In the genomic region with DNA sequence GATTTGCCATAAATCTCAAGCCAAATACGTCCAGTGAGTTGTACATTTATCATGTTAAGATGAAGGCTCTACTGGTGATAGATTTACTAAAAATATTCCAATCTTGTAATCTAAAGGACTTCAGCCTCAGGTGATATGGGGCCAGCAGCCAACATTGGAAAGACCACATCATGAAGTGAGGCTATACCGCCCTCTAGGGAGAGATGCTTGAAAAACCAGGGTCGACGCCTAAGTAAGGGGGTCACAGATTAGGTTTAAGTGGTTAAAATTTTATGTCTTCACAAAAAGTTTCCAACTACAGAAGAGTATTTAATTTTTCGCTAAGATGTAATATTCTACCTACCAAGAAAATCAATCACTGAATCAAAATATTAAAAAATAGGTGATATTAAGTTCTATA, we compare ENCODE assay signal across 1 cellular context.
TF ChIP-seq lines count a peak whose summit lies in the region.

No MANE protein-coding gene starts in this region.

TF ChIP-seq in K562, 482 proteins besides CTCF, POLR2A, EP300 and RAD21 (continued from another document):
- TF ChIP-seq CGGBP1 (CRISPR knock-in tag; IDR thresholded peaks at IDR 0.05) (no peak), BRD4 (IDR thresholded peaks at IDR 0.05) (no peak), CEBPG (CRISPR knock-in tag; IDR thresholded peaks at IDR 0.05) (no peak), CEBPG (tag; conservative IDR thresholded peaks at IDR 0.05 in 1 of 2, IDR thresholded peaks at IDR 0.05 in 1 of 2) (no peak), ZSCAN29 (IDR thresholded peaks at IDR 0.05) (no peak), ZNF121 (CRISPR knock-in tag; conservative IDR thresholded peaks at IDR 0.05) (no peak), SAFB (IDR thresholded peaks at IDR 0.05; ENCODE audit: borderline replicate concordance, low read depth, low read length) (no peak), KDM4B (IDR thresholded peaks at IDR 0.05; ENCODE audit: borderline replicate concordance in 2 of 2, low read depth in 1 of 2) (no peak), GATAD2B (IDR thresholded peaks at IDR 0.05; ENCODE audit: borderline replicate concordance) (no peak), ZFP36 (IDR thresholded peaks at IDR 0.05; ENCODE audit: low read depth, low read length, partially characterized antibody) (no peak), STAG1 (CRISPR knock-in tag; IDR thresholded peaks at IDR 0.05; ENCODE audit: borderline replicate concordance) (no peak), BCOR (IDR thresholded peaks at IDR 0.05) (no peak), ZNF518B (CRISPR knock-in tag; IDR thresholded peaks at IDR 0.05) (no peak), MECOM (CRISPR knock-in tag; IDR thresholded peaks at IDR 0.05) (no peak)
- TF ChIP-seq, protein P1, sequence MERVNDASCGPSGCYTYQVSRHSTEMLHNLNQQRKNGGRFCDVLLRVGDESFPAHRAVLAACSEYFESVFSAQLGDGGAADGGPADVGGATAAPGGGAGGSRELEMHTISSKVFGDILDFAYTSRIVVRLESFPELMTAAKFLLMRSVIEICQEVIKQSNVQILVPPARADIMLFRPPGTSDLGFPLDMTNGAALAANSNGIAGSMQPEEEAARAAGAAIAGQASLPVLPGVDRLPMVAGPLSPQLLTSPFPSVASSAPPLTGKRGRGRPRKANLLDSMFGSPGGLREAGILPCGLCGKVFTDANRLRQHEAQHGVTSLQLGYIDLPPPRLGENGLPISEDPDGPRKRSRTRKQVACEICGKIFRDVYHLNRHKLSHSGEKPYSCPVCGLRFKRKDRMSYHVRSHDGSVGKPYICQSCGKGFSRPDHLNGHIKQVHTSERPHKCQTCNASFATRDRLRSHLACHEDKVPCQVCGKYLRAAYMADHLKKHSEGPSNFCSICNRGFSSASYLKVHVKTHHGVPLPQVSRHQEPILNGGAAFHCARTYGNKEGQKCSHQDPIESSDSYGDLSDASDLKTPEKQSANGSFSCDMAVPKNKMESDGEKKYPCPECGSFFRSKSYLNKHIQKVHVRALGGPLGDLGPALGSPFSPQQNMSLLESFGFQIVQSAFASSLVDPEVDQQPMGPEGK (CRISPR knock-in tag; IDR thresholded peaks at IDR 0.05; ENCODE audit: borderline replicate concordance): no peak
- TF ChIP-seq, protein P2, sequence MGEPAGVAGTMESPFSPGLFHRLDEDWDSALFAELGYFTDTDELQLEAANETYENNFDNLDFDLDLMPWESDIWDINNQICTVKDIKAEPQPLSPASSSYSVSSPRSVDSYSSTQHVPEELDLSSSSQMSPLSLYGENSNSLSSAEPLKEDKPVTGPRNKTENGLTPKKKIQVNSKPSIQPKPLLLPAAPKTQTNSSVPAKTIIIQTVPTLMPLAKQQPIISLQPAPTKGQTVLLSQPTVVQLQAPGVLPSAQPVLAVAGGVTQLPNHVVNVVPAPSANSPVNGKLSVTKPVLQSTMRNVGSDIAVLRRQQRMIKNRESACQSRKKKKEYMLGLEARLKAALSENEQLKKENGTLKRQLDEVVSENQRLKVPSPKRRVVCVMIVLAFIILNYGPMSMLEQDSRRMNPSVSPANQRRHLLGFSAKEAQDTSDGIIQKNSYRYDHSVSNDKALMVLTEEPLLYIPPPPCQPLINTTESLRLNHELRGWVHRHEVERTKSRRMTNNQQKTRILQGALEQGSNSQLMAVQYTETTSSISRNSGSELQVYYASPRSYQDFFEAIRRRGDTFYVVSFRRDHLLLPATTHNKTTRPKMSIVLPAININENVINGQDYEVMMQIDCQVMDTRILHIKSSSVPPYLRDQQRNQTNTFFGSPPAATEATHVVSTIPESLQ (CRISPR knock-in tag; IDR thresholded peaks at IDR 0.05): no peak
